ENCODE assay signal across 8 cellular contexts in genomic region chr11:57424802-57425564, GRCh38. TPM values are rescaled to one million over a fixed set of nuclear protein-coding genes. Genes with fewer than 3 reads are reported as not detected.
DNase-seq lines count a peak whose midpoint lies in the region; ATAC-seq and TF ChIP-seq lines count a peak whose summit lies in the region.

No MANE protein-coding gene starts in this region.

- H3K27ac ChIP-seq in gastrocnemius medialis = peak overlapping the region; percentile 83 to 93 (median 84)

- peaks cover 0 to 3% (median 0%) of the 10 kb centered on the region in 3 donors for H3K27me3 ChIP-seq in gastrocnemius medialis

- ATAC-seq in GM18873 (IDR thresholded peaks at IDR 0.05; ENCODE audit: low FRiP score, unreplicated experiment) (peak; percentile 97), HG03103 (IDR thresholded peaks at IDR 0.05; ENCODE audit: low read depth, unreplicated experiment) (peak; percentile 87), gastrocnemius medialis (peak; percentile 65 to 78)

- peaks cover 37 to 41% of the 10 kb centered on the region in 2 donors for H3K4me1 ChIP-seq in gastrocnemius medialis

- peak; percentile 19; the same call in 1 of the 2 replicates for TF ChIP-seq POLR2A in Raji (IDR thresholded peaks at IDR 0.05; ENCODE audit: insufficient read depth, low read depth, low read length)
- TF ChIP-seq POLR2A in gastrocnemius medialis (IDR thresholded peaks at IDR 0.05) = no peak

- DNase-seq in AG08395 (ENCODE audit: low spot score) (peak; percentile 63), glomerular visceral epithelial cell (ENCODE audit: extremely low spot score) (peak; percentile 97), gastrocnemius medialis (peak; percentile 69 to 73), GOT3 (lab: John Stamatoyannopoulos, UW) (no peak)
- DNase-seq in activated effector memory CD4-positive, alpha-beta T cell treated with anti-CD3 and anti-CD28 coated beads, Interleukin-2, amount 50 U/mL, for 16 hours = peak; percentile 94

- peaks cover 0 to 3% of the 10 kb centered on the region in 2 donors for H3K36me3 ChIP-seq in gastrocnemius medialis

- in situ Hi-C loops in gastrocnemius medialis (cut with MboI; ENCODE audit: low sequenced_read_pairs in 4 of 4) = no loop called here

- TF ChIP-seq CTCF in gastrocnemius medialis (IDR thresholded peaks at IDR 0.05 in 4 of 5, conservative IDR thresholded peaks at IDR 0.05 in 1 of 5) = no peak

- intact Hi-C loops in gastrocnemius medialis (cut with DNase I; ENCODE audit: low total_unique reads) = no loop called here

- H3K4me3 ChIP-seq in gastrocnemius medialis = peak overlapping the region; percentile 16 to 53 (median 26)

- H3K9me3 ChIP-seq in gastrocnemius medialis = no peaks in the 10 kb centered on the region

RNA-seq across cellular contexts. Expression of gene SLC43A3, which starts 1.9 kb away (rescaled TPM):
- 10 to 100 TPM; 13.9 to 22.5 (median 20.3) TPM for total RNA-seq in gastrocnemius medialis

RNA-seq across cellular contexts. Expression of gene PRG2, which starts 34.5 kb away (rescaled TPM):
- not detected for total RNA-seq in gastrocnemius medialis

RNA-seq across cellular contexts. Expression of gene RTN4RL2, which starts 35.3 kb away (rescaled TPM):
- 1 to 10 TPM in 1 of 4 donors, under 1 TPM in 3; 0.13 to 2.8 (median 0.77) TPM for total RNA-seq in gastrocnemius medialis

RNA-seq across cellular contexts. Expression of gene PRG3, which starts 44.0 kb away (rescaled TPM):
- not detected for total RNA-seq in gastrocnemius medialis
